11 cellular contexts compared by ENCODE assay signal in genomic region chr2:118269408-118270051, GRCh38.
DNase-seq lines count a peak whose midpoint lies in the region; ATAC-seq, FAIRE-seq and TF ChIP-seq lines count a peak whose summit lies in the region.
"Had no signal": no experiment of that assay in that cellular context is flagged by ENCODE, and none has a peak within 500 bp of the region (broad histone marks: within the 10 kb centered on the region; RNA-seq: fewer than 3 reads in every experiment).

No MANE protein-coding gene starts in this region.

- POLR2A ChIA-PET in A549 (lab: Yijun Ruan, JAX) = no interaction called here

- CTCF ChIA-PET in A549 (lab: Yijun Ruan, JAX) = interaction anchor here (0.7 to 1.6 kb wide), 3 partner anchors 33 to 595 kb away, joined by 3 read pairs; no protein-coding TSS in a partner anchor

- no peak overlapping the region for H3K9ac ChIP-seq in endodermal cell (ENCODE audit: extremely low read depth, low read length, poor library complexity, severe bottlenecking)

- no peaks in the 10 kb centered on the region for H3K36me3 Mint-ChIP-seq in endodermal cell (ENCODE audit: low read depth)

- no peaks in the 10 kb centered on the region for H3K36me3 ChIP-seq in endodermal cell (ENCODE audit: control insufficient read depth, insufficient read depth, low read length)

- H3K9me3 Mint-ChIP-seq in endodermal cell = no peaks in the 10 kb centered on the region

- intact Hi-C loops in left cardiac atrium (cut with DNase I) = no loop called here

- no peaks in the 10 kb centered on the region for H3K4me1 Mint-ChIP-seq in endodermal cell

- H3K4me3 Mint-ChIP-seq in endodermal cell = no peak overlapping the region

- H3K27me3 Mint-ChIP-seq in endodermal cell (ENCODE audit: insufficient read depth) = peaks cover 67% of the 10 kb centered on the region

- H3K4me1 ChIP-seq in A549 (no peaks in the 10 kb centered on the region), endodermal cell (ENCODE audit: control insufficient read depth, insufficient read depth, low read length) (no peaks in the 10 kb centered on the region)

- no peak for FAIRE-seq in A549 (lab: Jason Lieb, UNC)
- FAIRE-seq: TTC549 had no signal

- ATAC-seq in A549 = peak; percentile 70 to 85; a peak in 4 of 6 replicates
- peak; percentile 65 for ATAC-seq in GM18520 (IDR thresholded peaks at IDR 0.05; ENCODE audit: unreplicated experiment)
- no peak for ATAC-seq in left cardiac atrium
- no peak for ATAC-seq in HG02884 (IDR thresholded peaks at IDR 0.05; ENCODE audit: unreplicated experiment)

- H3K4me3 ChIP-seq in A549 = no peak overlapping the region
- no peak overlapping the region for H3K4me3 ChIP-seq in endodermal cell (ENCODE audit: low read length)

- H3K27ac ChIP-seq in A549 (no peak overlapping the region), endodermal cell (ENCODE audit: low read depth, low read length) (no peak overlapping the region)

- WGBS in A549 (ENCODE audit: missing lambda C conversion rate) = 20% methylated on average over 8 of the region's 9 CpGs
- WGBS in endodermal cell (ENCODE audit: insufficient coverage in 1 of 2, insufficient read length in 1 of 2), 2 experiments = 86 to 93% methylated on average over 7 to 9 of the region's 9 CpGs

- TF ChIP-seq EP300 in A549 (IDR thresholded peaks at IDR 0.05) = no peak

- no peak for TF ChIP-seq POLR2A in A549 (IDR thresholded peaks at IDR 0.05; ENCODE audit: low read length)

- DNase-seq in A549 (ENCODE audit: low read depth in 1 of 2, low spot score in 1 of 2) (peak in 1 of 2 experiments; percentile 12), HuH-7 (ENCODE audit: low spot score) (peak; percentile 28), endodermal cell (peak; percentile 73), left cardiac atrium (no peak), dedifferentiated amniotic fluid mesenchymal stem cell (ENCODE audit: extremely low spot score) (no peak), DMS79 treated with DMSO at 0.1 percent for 48 hours (lab: John Stamatoyannopoulos, UW) (no peak)
- DNase-seq: activated gamma-delta T cell treated with Interleukin-2 at 50 U/mL for 16 hours, C1 segment of cervical spinal cord had no signal

- H3K9me3 ChIP-seq in A549 (no peaks in the 10 kb centered on the region), endodermal cell (ENCODE audit: control insufficient read depth, low read length) (no peaks in the 10 kb centered on the region)

- no peak for TF ChIP-seq RAD21 in A549 (conservative IDR thresholded peaks at IDR 0.05 in 1 of 2, IDR thresholded peaks at IDR 0.05 in 1 of 2)

- no peak for TF ChIP-seq CTCF in A549 (IDR thresholded peaks at IDR 0.05)
- TF ChIP-seq CTCF in endodermal cell (conservative IDR thresholded peaks at IDR 0.05) = peak; percentile 75

- H3K27ac Mint-ChIP-seq in endodermal cell = no peak overlapping the region

- H3K4me2 ChIP-seq in A549 = no peak overlapping the region

- peaks cover 24% of the 10 kb centered on the region for H3K27me3 ChIP-seq in endodermal cell (ENCODE audit: control insufficient read depth, insufficient read depth, low read length, poor library complexity, severe bottlenecking)

TF ChIP-seq in A549, 52 proteins besides CTCF, POLR2A, EP300 and RAD21:
- TF ChIP-seq ELK1 (IDR thresholded peaks at IDR 0.05; ENCODE audit: low read depth, low read length) = no peak
- TF ChIP-seq TFCP2L1 (CRISPR knock-in tag; IDR thresholded peaks at IDR 0.05) = no peak
- TF ChIP-seq, protein P1, sequence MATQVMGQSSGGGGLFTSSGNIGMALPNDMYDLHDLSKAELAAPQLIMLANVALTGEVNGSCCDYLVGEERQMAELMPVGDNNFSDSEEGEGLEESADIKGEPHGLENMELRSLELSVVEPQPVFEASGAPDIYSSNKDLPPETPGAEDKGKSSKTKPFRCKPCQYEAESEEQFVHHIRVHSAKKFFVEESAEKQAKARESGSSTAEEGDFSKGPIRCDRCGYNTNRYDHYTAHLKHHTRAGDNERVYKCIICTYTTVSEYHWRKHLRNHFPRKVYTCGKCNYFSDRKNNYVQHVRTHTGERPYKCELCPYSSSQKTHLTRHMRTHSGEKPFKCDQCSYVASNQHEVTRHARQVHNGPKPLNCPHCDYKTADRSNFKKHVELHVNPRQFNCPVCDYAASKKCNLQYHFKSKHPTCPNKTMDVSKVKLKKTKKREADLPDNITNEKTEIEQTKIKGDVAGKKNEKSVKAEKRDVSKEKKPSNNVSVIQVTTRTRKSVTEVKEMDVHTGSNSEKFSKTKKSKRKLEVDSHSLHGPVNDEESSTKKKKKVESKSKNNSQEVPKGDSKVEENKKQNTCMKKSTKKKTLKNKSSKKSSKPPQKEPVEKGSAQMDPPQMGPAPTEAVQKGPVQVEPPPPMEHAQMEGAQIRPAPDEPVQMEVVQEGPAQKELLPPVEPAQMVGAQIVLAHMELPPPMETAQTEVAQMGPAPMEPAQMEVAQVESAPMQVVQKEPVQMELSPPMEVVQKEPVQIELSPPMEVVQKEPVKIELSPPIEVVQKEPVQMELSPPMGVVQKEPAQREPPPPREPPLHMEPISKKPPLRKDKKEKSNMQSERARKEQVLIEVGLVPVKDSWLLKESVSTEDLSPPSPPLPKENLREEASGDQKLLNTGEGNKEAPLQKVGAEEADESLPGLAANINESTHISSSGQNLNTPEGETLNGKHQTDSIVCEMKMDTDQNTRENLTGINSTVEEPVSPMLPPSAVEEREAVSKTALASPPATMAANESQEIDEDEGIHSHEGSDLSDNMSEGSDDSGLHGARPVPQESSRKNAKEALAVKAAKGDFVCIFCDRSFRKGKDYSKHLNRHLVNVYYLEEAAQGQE (IDR thresholded peaks at IDR 0.05) = no peak
- TF ChIP-seq CHD4 (IDR thresholded peaks at IDR 0.05; ENCODE audit: borderline replicate concordance) = no peak
- TF ChIP-seq GATA3 (IDR thresholded peaks at IDR 0.05; ENCODE audit: borderline replicate concordance) = no peak
- no peak for TF ChIP-seq FOXS1 (CRISPR knock-in tag; IDR thresholded peaks at IDR 0.05)
- no peak for TF ChIP-seq HOXB13 (CRISPR knock-in tag; IDR thresholded peaks at IDR 0.05; ENCODE audit: low read depth)
- no peak for TF ChIP-seq KDM5A (IDR thresholded peaks at IDR 0.05)
- no peak for TF ChIP-seq TP53 (CRISPR knock-in tag; IDR thresholded peaks at IDR 0.05)
- no peak for TF ChIP-seq CHD2 (IDR thresholded peaks at IDR 0.05; ENCODE audit: low read length, partially characterized antibody)
- TF ChIP-seq SREBF2 (IDR thresholded peaks at IDR 0.05) = no peak
- TF ChIP-seq MAZ (IDR thresholded peaks at IDR 0.05; ENCODE audit: borderline replicate concordance, low read depth, low read length) = no peak
- TF ChIP-seq FOSL2 (IDR thresholded peaks at IDR 0.05) = no peak
- no peak for TF ChIP-seq FOSL2 (CRISPR knock-in tag; IDR thresholded peaks at IDR 0.05)
- TF ChIP-seq NFE2L2 (conservative IDR thresholded peaks at IDR 0.05; ENCODE audit: low read length) = no peak
- TF ChIP-seq, protein P2, sequence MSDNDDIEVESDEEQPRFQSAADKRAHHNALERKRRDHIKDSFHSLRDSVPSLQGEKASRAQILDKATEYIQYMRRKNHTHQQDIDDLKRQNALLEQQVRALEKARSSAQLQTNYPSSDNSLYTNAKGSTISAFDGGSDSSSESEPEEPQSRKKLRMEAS (IDR thresholded peaks at IDR 0.05) = no peak
- no peak for TF ChIP-seq NPAS2 (CRISPR knock-in tag; IDR thresholded peaks at IDR 0.05; ENCODE audit: borderline replicate concordance)

Comparison
In these comparisons a context has a peak if more than half of its experiments do, and no peak if none do; other contexts are left out.
1. ATAC-seq: peak in A549 (2 of 2) and GM18520 (single experiment); none in left cardiac atrium (0 of 2) and HG02884 (single experiment).
2. DNase-seq: peak in HuH-7 (single experiment) and endodermal cell (single experiment); none in left cardiac atrium (single experiment), dedifferentiated amniotic fluid mesenchymal stem cell (single experiment) and DMS79 treated with DMSO at 0.1 percent for 48 hours (single experiment).